In genomic region chr7:132641238-132641637, GRCh38 we compare ENCODE assay signal across 8 cellular contexts.
"Had no signal": no experiment of that assay in that cellular context is flagged by ENCODE, and none has a peak within 500 bp of the region (broad histone marks: within the 10 kb centered on the region; RNA-seq: fewer than 3 reads in every experiment).

No MANE protein-coding gene starts in this region.

- H3K4me3 ChIP-seq: GM12878 had no signal

- ATAC-seq: GM12878 had no signal

- DNase-seq: GDM1, GF-D8 had no signal

- FAIRE-seq: G401.6, GM12878, GM12891, GM12892, GM18507, GM19239 had no signal
